Comparison of ENCODE assay signal across 8 cellular contexts in the genomic region with DNA sequence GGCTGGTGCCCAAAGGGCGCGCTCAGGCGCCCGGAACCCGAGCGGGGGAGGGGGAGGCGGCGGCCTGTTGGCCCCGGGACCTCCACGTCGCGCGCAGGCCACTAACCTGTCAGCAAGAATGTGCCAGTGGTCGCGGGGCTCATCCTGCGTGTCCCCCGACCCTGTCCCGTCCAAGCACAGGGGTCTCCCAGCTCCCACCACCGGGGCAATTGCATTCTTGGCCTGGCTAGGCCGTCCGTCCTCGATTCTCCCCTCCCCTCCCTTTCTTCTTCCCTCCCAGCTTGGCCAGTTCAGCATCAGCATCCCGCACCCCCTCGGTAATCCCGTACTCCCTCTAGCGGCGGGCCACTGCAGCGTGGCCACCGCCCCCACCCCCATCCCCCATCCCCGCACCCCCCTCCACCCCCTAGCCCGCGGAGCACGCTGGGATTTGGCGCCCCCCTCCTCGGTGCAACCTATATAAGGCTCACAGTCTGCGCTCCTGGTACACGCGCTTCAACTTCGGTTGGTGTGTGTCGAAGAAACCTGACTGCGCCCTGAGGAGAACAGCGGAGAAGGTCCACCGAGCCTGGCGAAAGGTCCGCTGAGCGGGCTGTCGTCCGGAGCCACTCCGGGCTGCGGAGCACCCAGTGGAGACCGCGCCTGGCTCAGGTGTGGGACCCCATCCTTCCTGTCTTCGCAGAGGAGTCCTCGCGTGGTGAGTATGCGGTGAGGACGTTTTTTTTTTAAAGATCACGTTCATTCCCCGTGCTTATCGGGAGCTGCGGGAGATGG. TPM values are rescaled to one million over a fixed set of nuclear protein-coding genes. Genes with fewer than 3 reads are reported as not detected.
DNase-seq lines count a peak whose midpoint lies in the region; ATAC-seq and TF ChIP-seq lines count a peak whose summit lies in the region.

A gene with protein sequence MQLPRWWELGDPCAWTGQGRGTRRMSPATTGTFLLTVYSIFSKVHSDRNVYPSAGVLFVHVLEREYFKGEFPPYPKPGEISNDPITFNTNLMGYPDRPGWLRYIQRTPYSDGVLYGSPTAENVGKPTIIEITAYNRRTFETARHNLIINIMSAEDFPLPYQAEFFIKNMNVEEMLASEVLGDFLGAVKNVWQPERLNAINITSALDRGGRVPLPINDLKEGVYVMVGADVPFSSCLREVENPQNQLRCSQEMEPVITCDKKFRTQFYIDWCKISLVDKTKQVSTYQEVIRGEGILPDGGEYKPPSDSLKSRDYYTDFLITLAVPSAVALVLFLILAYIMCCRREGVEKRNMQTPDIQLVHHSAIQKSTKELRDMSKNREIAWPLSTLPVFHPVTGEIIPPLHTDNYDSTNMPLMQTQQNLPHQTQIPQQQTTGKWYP (minus strand): TSS at position 250 of the 774 bp plus-strand sequence. CDS start 35 bp downstream, at position 215.

- H3K4me1 Mint-ChIP-seq in MCF 10A (ENCODE audit: insufficient read depth, unreplicated experiment): peaks cover 6% of the 10 kb centered on the region

- peak within 1 kb of the TSS; percentile 77 for H3K9ac ChIP-seq in iPS-15b (ENCODE audit: low read depth, low read length)

- no peaks in the 10 kb centered on the region for H3K9me3 Mint-ChIP-seq in MCF 10A (ENCODE audit: unreplicated experiment)

- DNase-seq in NB4 (ENCODE audit: low read depth) (peak; percentile 32), T follicular helper cell (ENCODE audit: low read depth) (peak; percentile 16), MCF 10A (ENCODE audit: unreplicated experiment) (peak; percentile 77), retinal pigment epithelial cell (ENCODE audit: low read depth) (no peak)

- H3K36me3 Mint-ChIP-seq in MCF 10A (ENCODE audit: insufficient read depth, unreplicated experiment): peaks cover 4% of the 10 kb centered on the region

- CTCF ChIA-PET in MCF 10A (lab: Yijun Ruan, JAX): interaction anchor here (0.6 to 3.5 kb wide), 35 partner anchors 9 to 855 kb away, joined by 3 to 58 read pairs (median 4); no protein-coding TSS in a partner anchor

- ATAC-seq in GM18502 (IDR thresholded peaks at IDR 0.05; ENCODE audit: poor library complexity, unreplicated experiment) (peak; percentile 18), GM18858 (IDR thresholded peaks at IDR 0.05; ENCODE audit: unreplicated experiment) (no peak)

- no peaks in the 10 kb centered on the region for H3K4me1 ChIP-seq in iPS-15b (ENCODE audit: control insufficient read depth, insufficient read depth, low read length)

- POLR2A ChIA-PET in MCF 10A (lab: Yijun Ruan, JAX): interaction anchor here (0.5 to 5.1 kb wide), 25 partner anchors 9 to 779 kb away, joined by 3 to 35 read pairs (median 5); a partner anchor contains a TSS

- no peaks in the 10 kb centered on the region for H3K36me3 ChIP-seq in iPS-15b (ENCODE audit: control insufficient read depth, insufficient read depth, low read length)

- no peaks in the 10 kb centered on the region for H3K9me3 ChIP-seq in iPS-15b (ENCODE audit: control insufficient read depth, insufficient read depth, low read length)

- TF ChIP-seq CTCF in 22Rv1 (IDR thresholded peaks at IDR 0.05): peak; percentile 90
- no peak for TF ChIP-seq CTCF in NB4 (IDR thresholded peaks at IDR 0.05; ENCODE audit: low read depth, low read length)
- TF ChIP-seq CTCF in MCF 10A (IDR thresholded peaks at IDR 0.05; ENCODE audit: unreplicated experiment): peak; percentile 70
- TF ChIP-seq CTCF in retinal pigment epithelial cell (conservative IDR thresholded peaks at IDR 0.05; ENCODE audit: low read depth, low read length): peak; percentile 58

- TF ChIP-seq POLR2A in NB4 (IDR thresholded peaks at IDR 0.05; ENCODE audit: extremely low read depth, insufficient read length): no peak

- peaks cover 8% of the 10 kb centered on the region for H3K27me3 ChIP-seq in iPS-15b (ENCODE audit: control insufficient read depth, insufficient read depth, low read length)

- no TSS peak for BruUV-seq in MCF 10A (replicated peaks; lab: Mats Ljungman, UMichigan)

- peak within 1 kb of the TSS; percentile 93 for H3K27ac ChIP-seq in 22Rv1

- peak within 1 kb of the TSS; percentile 63 for H3K27ac Mint-ChIP-seq in MCF 10A (ENCODE audit: low read depth, unreplicated experiment)

- H3K27me3 Mint-ChIP-seq in MCF 10A (ENCODE audit: insufficient read depth, unreplicated experiment): no peaks in the 10 kb centered on the region

- H3K4me3 Mint-ChIP-seq in MCF 10A (ENCODE audit: unreplicated experiment): peak within 1 kb of the TSS; percentile 74

- no peak within 1 kb of the TSS for H3K4me3 ChIP-seq in NB4 (ENCODE audit: low read depth, low read length)
- H3K4me3 ChIP-seq in iPS-15b (ENCODE audit: low read depth, low read length): peak within 1 kb of the TSS; percentile 90
- peak within 1 kb of the TSS; percentile 84 for H3K4me3 ChIP-seq in retinal pigment epithelial cell (ENCODE audit: low read length)

- intact Hi-C loops in MCF 10A (cut with micrococcal nuclease): loop anchor here (1.0 to 10.0 kb wide), 13 partner anchors 23 to 821 kb away; a partner anchor contains a TSS

RNA-seq across cellular contexts. Expression of the gene that starts here (rescaled TPM):
- 39.4 and 48.9 TPM in 2 replicates for total RNA-seq in MCF 10A (2022)
